In the genomic region with DNA sequence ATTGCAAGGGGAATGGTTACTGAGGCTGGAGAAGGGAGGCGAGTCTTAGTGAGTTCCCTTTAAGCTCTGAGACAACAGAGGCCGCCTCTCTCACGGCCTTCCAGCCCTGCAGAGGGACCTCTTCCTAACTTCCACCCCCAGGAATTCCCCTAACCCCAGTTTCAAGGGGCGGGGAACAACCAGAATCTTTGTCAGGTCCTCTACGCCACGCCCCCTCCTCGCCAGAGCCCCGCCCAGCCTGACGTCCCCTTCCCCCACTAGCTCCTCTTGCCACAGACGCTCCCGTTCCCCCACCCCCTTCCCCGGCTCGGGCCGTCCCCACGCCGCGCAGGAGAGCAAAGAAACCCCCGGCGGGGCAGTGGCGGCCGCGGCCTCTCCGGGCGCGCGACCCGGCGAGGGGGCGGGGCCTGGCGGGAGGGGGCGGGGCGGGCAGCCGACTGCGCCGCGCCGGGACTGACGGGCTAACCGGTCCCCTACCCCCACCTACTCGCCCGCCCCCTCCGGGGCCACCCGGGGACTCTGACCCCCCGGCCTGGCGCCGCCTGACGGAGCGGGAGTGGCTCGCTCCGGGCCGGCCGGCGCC, we compare ENCODE assay signal across 8 cellular contexts. TPM values are rescaled to one million over a fixed set of nuclear protein-coding genes. Genes with fewer than 3 reads are reported as not detected.
DNase-seq lines count a peak whose midpoint lies in the region; ATAC-seq, FAIRE-seq and TF ChIP-seq lines count a peak whose summit lies in the region.

No MANE protein-coding gene starts in this region.

- peak overlapping the region; percentile 5; the same call in 1 of the 2 replicates for H4K5ac ChIP-seq in IMR-90 (ENCODE audit: low read depth, low read length)

- H2BK120ac ChIP-seq in IMR-90 (ENCODE audit: low read depth, low read length) = peak overlapping the region; percentile 98

- peaks cover 3% of the 10 kb centered on the region for H3K36me3 ChIP-seq in IMR-90 (ENCODE audit: control insufficient read depth, insufficient read depth, low read length)

- intact Hi-C loops in IMR-90 (cut with micrococcal nuclease) = loop anchor here (1.0 kb wide), 1 partner anchor 96 kb away; no protein-coding TSS in a partner anchor

- peak overlapping the region; percentile 88 for H3K23ac ChIP-seq in IMR-90 (ENCODE audit: low read depth, low read length)

- no TSS peak for BruUV-seq in IMR-90 (replicated peaks; lab: Mats Ljungman, UMichigan)

- peak overlapping the region; percentile 97 for H3K56ac ChIP-seq in IMR-90 (ENCODE audit: extremely low read depth, insufficient read depth, low read length)

- peak overlapping the region; percentile 86 to 98 (median 91) for H3K4me3 Mint-ChIP-seq in naive thymus-derived CD8-positive, alpha-beta T cell
- H3K4me3 Mint-ChIP-seq in stimulated activated memory B cell treated with anti-CD40 and anti-IgM and Interleukin-4, amounts not matched to agents 10 μg/mL and 1 μg/mL and 100 μg/mL, for 72 hours = peak overlapping the region; percentile 80

- H3K4me3 ChIP-seq in IMR-90 (ENCODE audit: insufficient read depth, low read depth, low read length) (peak overlapping the region; percentile 93), fibroblast of mammary gland (ENCODE audit: control insufficient read depth, low read depth, low read length) (peak overlapping the region; percentile 76)

- H3K79me1 ChIP-seq in IMR-90 (ENCODE audit: low read depth in 1 of 2, low read length in 2 of 2) = peaks cover 5 to 22% of the 10 kb centered on the region in 2 experiments; a peak in 3 of 4 replicates

- 0% methylated on average over 16 of the region's 53 CpGs; no CpG with 5 or more reads in 1 of the 2 experiments for WGBS in IMR-90 (ENCODE audit: extremely low coverage in 2 of 2, insufficient read length in 1 of 2), 2 experiments

- peak; percentile 67 for ATAC-seq in GM21515 (IDR thresholded peaks at IDR 0.05; ENCODE audit: unreplicated experiment)
- ATAC-seq in IMR-90 (ENCODE audit: low read depth) = peak; percentile 82
- ATAC-seq in naive thymus-derived CD8-positive, alpha-beta T cell = peak; percentile 79 to 83
- peak; percentile 95 for ATAC-seq in stimulated activated memory B cell treated with anti-CD40 and anti-IgM and Interleukin-4, amounts not matched to agents 10 μg/mL and 1 μg/mL and 100 μg/mL, for 72 hours

- H3K4me2 ChIP-seq in IMR-90 (ENCODE audit: low read depth, low read length) = peak overlapping the region; percentile 41

- H2AK9ac ChIP-seq in IMR-90 (replicated peaks; ENCODE audit: low read depth, low read length, poor library complexity) = peak overlapping the region; percentile 29

- H3K36me3 Mint-ChIP-seq in naive thymus-derived CD8-positive, alpha-beta T cell = no peaks in the 10 kb centered on the region
- no peaks in the 10 kb centered on the region for H3K36me3 Mint-ChIP-seq in stimulated activated memory B cell treated with anti-CD40 and anti-IgM and Interleukin-4, amounts not matched to agents 10 μg/mL and 1 μg/mL and 100 μg/mL, for 72 hours

- H3K9me3 ChIP-seq in IMR-90 (ENCODE audit: control insufficient read depth, insufficient read depth, low read length) = no peaks in the 10 kb centered on the region

- DNase-seq in D721Med (ENCODE audit: insufficient read length, low spot score) = peak; percentile 49
- peak; percentile 93 for DNase-seq in IMR-90
- peak; percentile 88 for DNase-seq in RKO (ENCODE audit: low spot score)
- peak; percentile 77 to 93 for DNase-seq in activated T-helper 1 cell treated with anti-CD3 and anti-CD28 coated beads, Interleukin-2, amount 50 U/mL, for 16 hours (ENCODE audit: low read depth in 1 of 2, low spot score in 1 of 2)
- DNase-seq in fibroblast of mammary gland (ENCODE audit: low read depth) = peak; percentile 77
- peak; percentile 88 to 96 (median 92) for DNase-seq in naive thymus-derived CD8-positive, alpha-beta T cell

- peak overlapping the region; percentile 93 for H4K91ac ChIP-seq in IMR-90 (ENCODE audit: insufficient read depth, low read depth, low read length)

- H3K27ac Mint-ChIP-seq in naive thymus-derived CD8-positive, alpha-beta T cell = peak overlapping the region; percentile 87 to 99 (median 94)
- peak overlapping the region; percentile 85 for H3K27ac Mint-ChIP-seq in stimulated activated memory B cell treated with anti-CD40 and anti-IgM and Interleukin-4, amounts not matched to agents 10 μg/mL and 1 μg/mL and 100 μg/mL, for 72 hours

- H3K4ac ChIP-seq in IMR-90 (ENCODE audit: low read depth, low read length) = peak overlapping the region; percentile 95

- CTCF ChIA-PET in IMR-90 (lab: Yijun Ruan, JAX) = interaction anchor here (1.0 kb wide), 1 partner anchor 86 kb away, joined by 3 read pairs; no protein-coding TSS in a partner anchor

- 0 out of 2 replicates have a peak, but pooled peaks have one; percentile 48 for TF ChIP-seq POLR2A in IMR-90 (IDR thresholded peaks at IDR 0.05; ENCODE audit: low read depth, low read length)

- no peaks in the 10 kb centered on the region for H3K9me3 Mint-ChIP-seq in naive thymus-derived CD8-positive, alpha-beta T cell
- no peaks in the 10 kb centered on the region for H3K9me3 Mint-ChIP-seq in stimulated activated memory B cell treated with anti-CD40 and anti-IgM and Interleukin-4, amounts not matched to agents 10 μg/mL and 1 μg/mL and 100 μg/mL, for 72 hours

- peak overlapping the region; percentile 97 for H3K14ac ChIP-seq in IMR-90 (replicated peaks; ENCODE audit: low read depth, low read length)

- H3K27me3 Mint-ChIP-seq in naive thymus-derived CD8-positive, alpha-beta T cell = no peaks in the 10 kb centered on the region
- no peaks in the 10 kb centered on the region for H3K27me3 Mint-ChIP-seq in stimulated activated memory B cell treated with anti-CD40 and anti-IgM and Interleukin-4, amounts not matched to agents 10 μg/mL and 1 μg/mL and 100 μg/mL, for 72 hours

- peak overlapping the region; percentile 39; the same call in 2 of the 3 replicates for H2BK15ac ChIP-seq in IMR-90 (ENCODE audit: low read depth, low read length)

- peaks cover 18 to 57% (median 49%) of the 10 kb centered on the region in 4 donors for H3K4me1 Mint-ChIP-seq in naive thymus-derived CD8-positive, alpha-beta T cell
- peaks cover 55% of the 10 kb centered on the region for H3K4me1 Mint-ChIP-seq in stimulated activated memory B cell treated with anti-CD40 and anti-IgM and Interleukin-4, amounts not matched to agents 10 μg/mL and 1 μg/mL and 100 μg/mL, for 72 hours

- no peaks in the 10 kb centered on the region for H3K27me3 ChIP-seq in IMR-90 (ENCODE audit: control insufficient read depth, insufficient read depth, low read length)

- peak overlapping the region; percentile 94 for H2BK20ac ChIP-seq in IMR-90 (ENCODE audit: low read depth, low read length)

- H2AFZ ChIP-seq in IMR-90 (replicated peaks; ENCODE audit: low read length, poor library complexity) = peak overlapping the region; percentile 88

- peak overlapping the region; percentile 73 for H3K9ac ChIP-seq in IMR-90 (ENCODE audit: low read depth, low read length)

- FAIRE-seq in D721Med (lab: Jason Lieb, UNC) = no peak

- no peak for TF ChIP-seq CTCF in D721Med (IDR thresholded peaks at IDR 0.05; ENCODE audit: insufficient read depth, missing control alignments)
- no peak for TF ChIP-seq CTCF in IMR-90 (conservative IDR thresholded peaks at IDR 0.05; ENCODE audit: low read depth, low read length)
- no peak for TF ChIP-seq CTCF in fibroblast of mammary gland (conservative IDR thresholded peaks at IDR 0.05; ENCODE audit: control insufficient read depth, insufficient read depth, low read depth, low read length)

- H4K20me1 ChIP-seq in IMR-90 (ENCODE audit: insufficient read depth, low read length) = peaks cover 18% of the 10 kb centered on the region

- H3K18ac ChIP-seq in IMR-90 (ENCODE audit: low read depth, low read length) = peak overlapping the region; percentile 21

- peaks cover 7% of the 10 kb centered on the region for H3K9me1 ChIP-seq in IMR-90 (ENCODE audit: insufficient read depth, low read length)

- in situ Hi-C loops in IMR-90 (cut with MboI; ENCODE audit: low sequenced_read_pairs) = no loop called here

- POLR2A ChIA-PET in IMR-90 (lab: Charles Lee; ENCODE audit: unreplicated experiment) = interaction anchor here (0.9 to 1.7 kb wide), 4 partner anchors 65 to 97 kb away, joined by 3 to 5 read pairs (median 4); no protein-coding TSS in a partner anchor
- POLR2A ChIA-PET in naive thymus-derived CD8-positive, alpha-beta T cell (lab: Charles Lee) = interaction anchor here (0.6 to 5.4 kb wide), 5 partner anchors 14 to 142 kb away, joined by 3 to 67 read pairs (median 4); a partner anchor contains a TSS

- peaks cover 20% of the 10 kb centered on the region for H3K4me1 ChIP-seq in IMR-90 (ENCODE audit: control insufficient read depth, insufficient read depth, low read length)

- peak overlapping the region; percentile 98 for H3K27ac ChIP-seq in IMR-90 (ENCODE audit: insufficient read depth, low read length)

- H4K8ac ChIP-seq in IMR-90 (ENCODE audit: low read depth in 2 of 2, low read length in 2 of 2) = peak overlapping the region; percentile 79 to 94

- dilution Hi-C loops in IMR-90 (cut with HindIII; ENCODE audit: low sequenced_read_pairs, unreplicated experiment) = no loop called here

- peak overlapping the region; percentile 90 for H2AK5ac ChIP-seq in IMR-90 (ENCODE audit: low read depth, low read length)

- TF ChIP-seq RAD21 in IMR-90 (IDR thresholded peaks at IDR 0.05; ENCODE audit: low read length) = no peak

- H2BK5ac ChIP-seq in IMR-90 (ENCODE audit: low read depth, low read length, poor library complexity, severe bottlenecking) = peak overlapping the region; percentile 96

TF ChIP-seq in IMR-90, 13 proteins besides CTCF, POLR2A, EP300 and RAD21:
- no peak for TF ChIP-seq FOS (IDR thresholded peaks at IDR 0.05; ENCODE audit: low read depth, low read length)
- TF ChIP-seq MAZ (IDR thresholded peaks at IDR 0.05; ENCODE audit: borderline replicate concordance, low read depth, low read length) = peak; percentile 58; the same call in 1 of the 2 replicates

RNA-seq across cellular contexts. Expression of a gene that starts 12.2 kb away (rescaled TPM):
- total RNA-seq in IMR-90 (2012; rRNA removed) = 0.54 and 0.83 TPM in 2 replicates
- 0.53 and 0.82 TPM in 2 replicates for polyA plus RNA-seq in IMR-90 (2012; rRNA removed)
- polyA plus RNA-seq in IMR-90 (2012; cell fraction: cytosol; rRNA removed) = 0.07 and 0.15 TPM in 2 replicates
- 0.03 and 0.30 TPM in 2 replicates for polyA plus RNA-seq in IMR-90 (2012; cell fraction: nucleus; rRNA removed; ENCODE audit: low replicate concordance)
- total RNA-seq in naive thymus-derived CD8-positive, alpha-beta T cell = 1 to 10 TPM; 7.8 to 9.4 TPM
- 10 to 100 TPM; 18.2 to 26.9 (median 21.5) TPM for polyA plus RNA-seq in naive thymus-derived CD8-positive, alpha-beta T cell

RNA-seq across cellular contexts. Expression of a gene that starts 17.6 kb away (rescaled TPM):
- total RNA-seq in IMR-90 (2012; rRNA removed) = 97.7 and 134 TPM in 2 replicates
- polyA plus RNA-seq in IMR-90 (2012; rRNA removed) = 45.4 and 58.8 TPM in 2 replicates
- 23.8 and 24.5 TPM in 2 replicates for polyA plus RNA-seq in IMR-90 (2012; cell fraction: cytosol; rRNA removed)
- 6.4 and 41.5 TPM in 2 replicates for polyA plus RNA-seq in IMR-90 (2012; cell fraction: nucleus; rRNA removed; ENCODE audit: low replicate concordance)
- 10 to 100 TPM; 14.1 to 14.9 TPM for total RNA-seq in naive thymus-derived CD8-positive, alpha-beta T cell
- polyA plus RNA-seq in naive thymus-derived CD8-positive, alpha-beta T cell = 1 to 10 TPM; 3.9 to 5.6 (median 4.7) TPM

Comparison
In these comparisons a context has a peak if more than half of its experiments do, and no peak if none do; other contexts are left out.
1. Peak in every context shown above with its lines: DNase-seq, ATAC-seq, H3K4me3 ChIP-seq and H3K27ac ChIP-seq.